In genomic region chr10:1546431-1547110, GRCh38 we compare ENCODE assay signal across 16 cellular contexts.
"Had no signal": no experiment of that assay in that cellular context is flagged by ENCODE, and none has a peak within 500 bp of the region (broad histone marks: within the 10 kb centered on the region; RNA-seq: fewer than 3 reads in every experiment).

No MANE protein-coding gene starts in this region.

- H3K27ac ChIP-seq: body of pancreas, coronary artery, heart left ventricle, pancreas, testis, upper lobe of left lung had no signal

- H3K9me3 ChIP-seq: body of pancreas, heart left ventricle, pancreas, testis, upper lobe of left lung had no signal

- DNase-seq: activated CD4-positive, alpha-beta T cell treated with anti-CD3 and anti-CD28 coated beads, Interleukin-2, amount 50 U/mL, for 48 hours; activated naive CD4-positive, alpha-beta T cell treated with Interleukin-2 at 50 U/mL for 16 hours; activated naive CD8-positive, alpha-beta T cell treated with anti-CD3 and anti-CD28 coated beads, Interleukin-2, amount 10 ng/mL, durations not matched to agents 7 days and 5 days; body of pancreas; erythroblast; mesendoderm; natural killer cell; pancreas; stimulated activated CD4-positive, alpha-beta T cell treated with anti-CD3 and anti-CD28 coated beads, Interleukin-12 subunit alpha, Interleukin-12 subunit beta, amount 100 ng/mL, for 4 hours; stimulated activated CD4-positive, alpha-beta T cell treated with anti-CD3 and anti-CD28 coated beads, Interleukin-1b, Interleukin-23, amount 100 ng/mL, for 48 hours; stimulated activated naive CD8-positive, alpha-beta T cell treated with anti-CD3 and anti-CD28 coated beads, Interleukin-15, Interleukin-2, amounts not matched to agents 100 U/mL and 50 U/mL, for 24 hours; SW 1271; testis; upper lobe of left lung had no signal

- H3K27me3 ChIP-seq: body of pancreas, pancreas, testis, upper lobe of left lung had no signal

- H3K4me1 ChIP-seq: body of pancreas, heart left ventricle, pancreas, testis had no signal

- H3K36me3 ChIP-seq: heart left ventricle, pancreas, upper lobe of left lung had no signal

- ATAC-seq: body of pancreas; heart left ventricle; natural killer cell; pancreas; stimulated activated naive CD8-positive, alpha-beta T cell treated with anti-CD3 and anti-CD28 coated beads, Interleukin-15, Interleukin-2, amounts not matched to agents 100 U/mL and 50 U/mL, for 24 hours had no signal

- H3K4me3 ChIP-seq: body of pancreas, coronary artery, heart left ventricle, pancreas, testis, upper lobe of left lung had no signal
